In genomic region chr4:1574601-1575417, GRCh38 we compare ENCODE assay signal across 19 cellular contexts.
DNase-seq lines count a peak whose midpoint lies in the region; ATAC-seq and TF ChIP-seq lines count a peak whose summit lies in the region.
"Had no signal": no experiment of that assay in that cellular context is flagged by ENCODE, and none has a peak within 500 bp of the region (broad histone marks: within the 10 kb centered on the region; RNA-seq: fewer than 3 reads in every experiment).

No MANE protein-coding gene starts in this region.

- H3K27ac Mint-ChIP-seq in chondrocyte (ENCODE audit: unreplicated experiment) = no peak overlapping the region
- no peak overlapping the region for H3K27ac Mint-ChIP-seq in natural killer cell
- H3K27ac Mint-ChIP-seq: CD14-positive monocyte had no signal

- H3K4me1 Mint-ChIP-seq in chondrocyte (ENCODE audit: low read depth) (no peaks in the 10 kb centered on the region), natural killer cell (peaks cover 0 to 16% of the 10 kb centered on the region in 2 donors)
- H3K4me1 Mint-ChIP-seq: CD14-positive monocyte had no signal

- TF ChIP-seq CTCF in chondrocyte (IDR thresholded peaks at IDR 0.05) = no peak
- no peak for TF ChIP-seq CTCF in lower lobe of right lung (IDR thresholded peaks at IDR 0.05)
- TF ChIP-seq CTCF in psoas muscle (IDR thresholded peaks at IDR 0.05) = no peak
- TF ChIP-seq CTCF in natural killer cell (IDR thresholded peaks at IDR 0.05) = no peak

- peak; percentile 42 for DNase-seq in H7
- peak; percentile 90 for DNase-seq in chondrocyte (ENCODE audit: low spot score)
- DNase-seq in lower lobe of right lung = peak; percentile 39
- peak; percentile 9 to 42 for DNase-seq in psoas muscle
- DNase-seq in natural killer cell = no peak
- no peak for DNase-seq in SW 1271 (lab: John Stamatoyannopoulos, UW)
- DNase-seq: Caco-2, DMS153, EL, GOT3, NCI-H1048, NCI-H1436 treated with DMSO at 0.1 percent for 48 hours, NCI-H2081, NCI-H510A, NCI-H82, SHP77 had no signal

- H3K36me3 Mint-ChIP-seq in chondrocyte (ENCODE audit: low read depth) (no peaks in the 10 kb centered on the region), natural killer cell (no peaks in the 10 kb centered on the region)

- H3K9me3 ChIP-seq in lower lobe of right lung = no peaks in the 10 kb centered on the region
- H3K9me3 ChIP-seq in psoas muscle = no peaks in the 10 kb centered on the region
- H3K9me3 ChIP-seq: Caco-2 had no signal

- H3K27ac ChIP-seq in lower lobe of right lung = no peak overlapping the region
- H3K27ac ChIP-seq in psoas muscle = no peak overlapping the region

- ATAC-seq in lower lobe of right lung (no peak), psoas muscle (no peak), natural killer cell (no peak), HG03175 (IDR thresholded peaks at IDR 0.05; ENCODE audit: unreplicated experiment) (no peak)
- ATAC-seq: Panc1 had no signal

- no peak overlapping the region for H3K4me3 Mint-ChIP-seq in chondrocyte (ENCODE audit: unreplicated experiment)
- H3K4me3 Mint-ChIP-seq in natural killer cell = no peak overlapping the region
- H3K4me3 Mint-ChIP-seq: CD14-positive monocyte had no signal

- WGBS in psoas muscle, 3 donors = 48 to 54% (median 49%) methylated on average over 19 to 20 of the region's 20 CpGs

- intact Hi-C loops in lower lobe of right lung (cut with DNase I) = no loop called here
- intact Hi-C loops in psoas muscle (cut with DNase I) = no loop called here
- intact Hi-C loops in natural killer cell (cut with micrococcal nuclease) = no loop called here

- H3K4me3 ChIP-seq in H7 (ENCODE audit: insufficient read depth, low read depth, low read length) (no peak overlapping the region), lower lobe of right lung (no peak overlapping the region), psoas muscle (no peak overlapping the region)

- no peaks in the 10 kb centered on the region for H3K4me1 ChIP-seq in lower lobe of right lung
- H3K4me1 ChIP-seq in psoas muscle = no peaks in the 10 kb centered on the region

- no peaks in the 10 kb centered on the region for H3K36me3 ChIP-seq in H7 (replicated peaks; ENCODE audit: control insufficient read depth, insufficient read depth, low read length)
- H3K36me3 ChIP-seq in lower lobe of right lung = no peaks in the 10 kb centered on the region
- no peaks in the 10 kb centered on the region for H3K36me3 ChIP-seq in psoas muscle (ENCODE audit: insufficient read depth in 1 of 2, low read depth in 1 of 2)

- no peaks in the 10 kb centered on the region for H3K27me3 Mint-ChIP-seq in chondrocyte (ENCODE audit: low read depth)
- H3K27me3 Mint-ChIP-seq in natural killer cell (ENCODE audit: low read depth in 2 of 2) = no peaks in the 10 kb centered on the region

- no peaks in the 10 kb centered on the region for H3K27me3 ChIP-seq in H7 (ENCODE audit: control insufficient read depth, insufficient read depth, low read length)
- H3K27me3 ChIP-seq in lower lobe of right lung (ENCODE audit: low read depth) = no peaks in the 10 kb centered on the region
- H3K27me3 ChIP-seq in psoas muscle (ENCODE audit: insufficient read depth in 3 of 3, low read length in 2 of 3) = peaks cover 0 to 51% (median 16%) of the 10 kb centered on the region in 3 donors

- H3K9me3 Mint-ChIP-seq in chondrocyte (ENCODE audit: low read depth) = no peaks in the 10 kb centered on the region
- no peaks in the 10 kb centered on the region for H3K9me3 Mint-ChIP-seq in natural killer cell

Comparison
In these comparisons a context has a peak if more than half of its experiments do, and no peak if none do; other contexts are left out.
1. DNase-seq: peak in H7 (single experiment), chondrocyte (single experiment), lower lobe of right lung (single experiment) and psoas muscle (2 of 2); none in natural killer cell (single experiment) and SW 1271 (0 of 2).